1 cellular context compared by ENCODE assay signal in the genomic region with DNA sequence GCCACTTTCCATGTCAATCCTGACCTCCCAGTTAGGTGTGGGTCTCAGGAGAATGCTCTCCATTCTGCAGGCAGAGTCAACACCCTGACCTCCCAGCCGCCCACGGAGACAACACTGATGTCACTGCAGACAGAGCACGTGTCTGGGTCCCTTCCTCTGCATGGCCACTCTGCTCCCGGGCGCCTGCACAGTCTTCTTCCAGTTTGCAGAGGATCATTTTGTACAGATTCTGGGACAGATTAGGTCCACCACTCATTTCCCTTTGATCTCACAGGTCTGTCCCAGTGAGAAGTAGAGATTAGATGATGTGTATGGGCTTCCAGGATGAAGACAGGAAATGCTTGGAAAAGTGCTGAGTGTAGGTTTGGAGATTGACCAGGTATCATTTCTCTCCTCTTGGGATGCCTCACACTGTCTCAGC.
TF ChIP-seq lines count a peak whose summit lies in the region.

No MANE protein-coding gene starts in this region.

TF ChIP-seq in K562, 482 proteins besides CTCF, POLR2A, EP300 and RAD21 (continued from another document and continues in another):
- TF ChIP-seq, protein P1, sequence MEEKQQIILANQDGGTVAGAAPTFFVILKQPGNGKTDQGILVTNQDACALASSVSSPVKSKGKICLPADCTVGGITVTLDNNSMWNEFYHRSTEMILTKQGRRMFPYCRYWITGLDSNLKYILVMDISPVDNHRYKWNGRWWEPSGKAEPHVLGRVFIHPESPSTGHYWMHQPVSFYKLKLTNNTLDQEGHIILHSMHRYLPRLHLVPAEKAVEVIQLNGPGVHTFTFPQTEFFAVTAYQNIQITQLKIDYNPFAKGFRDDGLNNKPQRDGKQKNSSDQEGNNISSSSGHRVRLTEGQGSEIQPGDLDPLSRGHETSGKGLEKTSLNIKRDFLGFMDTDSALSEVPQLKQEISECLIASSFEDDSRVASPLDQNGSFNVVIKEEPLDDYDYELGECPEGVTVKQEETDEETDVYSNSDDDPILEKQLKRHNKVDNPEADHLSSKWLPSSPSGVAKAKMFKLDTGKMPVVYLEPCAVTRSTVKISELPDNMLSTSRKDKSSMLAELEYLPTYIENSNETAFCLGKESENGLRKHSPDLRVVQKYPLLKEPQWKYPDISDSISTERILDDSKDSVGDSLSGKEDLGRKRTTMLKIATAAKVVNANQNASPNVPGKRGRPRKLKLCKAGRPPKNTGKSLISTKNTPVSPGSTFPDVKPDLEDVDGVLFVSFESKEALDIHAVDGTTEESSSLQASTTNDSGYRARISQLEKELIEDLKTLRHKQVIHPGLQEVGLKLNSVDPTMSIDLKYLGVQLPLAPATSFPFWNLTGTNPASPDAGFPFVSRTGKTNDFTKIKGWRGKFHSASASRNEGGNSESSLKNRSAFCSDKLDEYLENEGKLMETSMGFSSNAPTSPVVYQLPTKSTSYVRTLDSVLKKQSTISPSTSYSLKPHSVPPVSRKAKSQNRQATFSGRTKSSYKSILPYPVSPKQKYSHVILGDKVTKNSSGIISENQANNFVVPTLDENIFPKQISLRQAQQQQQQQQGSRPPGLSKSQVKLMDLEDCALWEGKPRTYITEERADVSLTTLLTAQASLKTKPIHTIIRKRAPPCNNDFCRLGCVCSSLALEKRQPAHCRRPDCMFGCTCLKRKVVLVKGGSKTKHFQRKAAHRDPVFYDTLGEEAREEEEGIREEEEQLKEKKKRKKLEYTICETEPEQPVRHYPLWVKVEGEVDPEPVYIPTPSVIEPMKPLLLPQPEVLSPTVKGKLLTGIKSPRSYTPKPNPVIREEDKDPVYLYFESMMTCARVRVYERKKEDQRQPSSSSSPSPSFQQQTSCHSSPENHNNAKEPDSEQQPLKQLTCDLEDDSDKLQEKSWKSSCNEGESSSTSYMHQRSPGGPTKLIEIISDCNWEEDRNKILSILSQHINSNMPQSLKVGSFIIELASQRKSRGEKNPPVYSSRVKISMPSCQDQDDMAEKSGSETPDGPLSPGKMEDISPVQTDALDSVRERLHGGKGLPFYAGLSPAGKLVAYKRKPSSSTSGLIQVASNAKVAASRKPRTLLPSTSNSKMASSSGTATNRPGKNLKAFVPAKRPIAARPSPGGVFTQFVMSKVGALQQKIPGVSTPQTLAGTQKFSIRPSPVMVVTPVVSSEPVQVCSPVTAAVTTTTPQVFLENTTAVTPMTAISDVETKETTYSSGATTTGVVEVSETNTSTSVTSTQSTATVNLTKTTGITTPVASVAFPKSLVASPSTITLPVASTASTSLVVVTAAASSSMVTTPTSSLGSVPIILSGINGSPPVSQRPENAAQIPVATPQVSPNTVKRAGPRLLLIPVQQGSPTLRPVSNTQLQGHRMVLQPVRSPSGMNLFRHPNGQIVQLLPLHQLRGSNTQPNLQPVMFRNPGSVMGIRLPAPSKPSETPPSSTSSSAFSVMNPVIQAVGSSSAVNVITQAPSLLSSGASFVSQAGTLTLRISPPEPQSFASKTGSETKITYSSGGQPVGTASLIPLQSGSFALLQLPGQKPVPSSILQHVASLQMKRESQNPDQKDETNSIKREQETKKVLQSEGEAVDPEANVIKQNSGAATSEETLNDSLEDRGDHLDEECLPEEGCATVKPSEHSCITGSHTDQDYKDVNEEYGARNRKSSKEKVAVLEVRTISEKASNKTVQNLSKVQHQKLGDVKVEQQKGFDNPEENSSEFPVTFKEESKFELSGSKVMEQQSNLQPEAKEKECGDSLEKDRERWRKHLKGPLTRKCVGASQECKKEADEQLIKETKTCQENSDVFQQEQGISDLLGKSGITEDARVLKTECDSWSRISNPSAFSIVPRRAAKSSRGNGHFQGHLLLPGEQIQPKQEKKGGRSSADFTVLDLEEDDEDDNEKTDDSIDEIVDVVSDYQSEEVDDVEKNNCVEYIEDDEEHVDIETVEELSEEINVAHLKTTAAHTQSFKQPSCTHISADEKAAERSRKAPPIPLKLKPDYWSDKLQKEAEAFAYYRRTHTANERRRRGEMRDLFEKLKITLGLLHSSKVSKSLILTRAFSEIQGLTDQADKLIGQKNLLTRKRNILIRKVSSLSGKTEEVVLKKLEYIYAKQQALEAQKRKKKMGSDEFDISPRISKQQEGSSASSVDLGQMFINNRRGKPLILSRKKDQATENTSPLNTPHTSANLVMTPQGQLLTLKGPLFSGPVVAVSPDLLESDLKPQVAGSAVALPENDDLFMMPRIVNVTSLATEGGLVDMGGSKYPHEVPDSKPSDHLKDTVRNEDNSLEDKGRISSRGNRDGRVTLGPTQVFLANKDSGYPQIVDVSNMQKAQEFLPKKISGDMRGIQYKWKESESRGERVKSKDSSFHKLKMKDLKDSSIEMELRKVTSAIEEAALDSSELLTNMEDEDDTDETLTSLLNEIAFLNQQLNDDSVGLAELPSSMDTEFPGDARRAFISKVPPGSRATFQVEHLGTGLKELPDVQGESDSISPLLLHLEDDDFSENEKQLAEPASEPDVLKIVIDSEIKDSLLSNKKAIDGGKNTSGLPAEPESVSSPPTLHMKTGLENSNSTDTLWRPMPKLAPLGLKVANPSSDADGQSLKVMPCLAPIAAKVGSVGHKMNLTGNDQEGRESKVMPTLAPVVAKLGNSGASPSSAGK (IDR thresholded peaks at IDR 0.05) = peak; percentile 99
- no peak for TF ChIP-seq ZNF79 (CRISPR knock-in tag; IDR thresholded peaks at IDR 0.05; ENCODE audit: low read depth)
- TF ChIP-seq, protein P2, sequence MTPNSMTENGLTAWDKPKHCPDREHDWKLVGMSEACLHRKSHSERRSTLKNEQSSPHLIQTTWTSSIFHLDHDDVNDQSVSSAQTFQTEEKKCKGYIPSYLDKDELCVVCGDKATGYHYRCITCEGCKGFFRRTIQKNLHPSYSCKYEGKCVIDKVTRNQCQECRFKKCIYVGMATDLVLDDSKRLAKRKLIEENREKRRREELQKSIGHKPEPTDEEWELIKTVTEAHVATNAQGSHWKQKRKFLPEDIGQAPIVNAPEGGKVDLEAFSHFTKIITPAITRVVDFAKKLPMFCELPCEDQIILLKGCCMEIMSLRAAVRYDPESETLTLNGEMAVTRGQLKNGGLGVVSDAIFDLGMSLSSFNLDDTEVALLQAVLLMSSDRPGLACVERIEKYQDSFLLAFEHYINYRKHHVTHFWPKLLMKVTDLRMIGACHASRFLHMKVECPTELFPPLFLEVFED (CRISPR knock-in tag; conservative IDR thresholded peaks at IDR 0.05) = 0 out of 2 replicates have a peak, but pooled peaks have one; percentile 20
- TF ChIP-seq, protein P3, sequence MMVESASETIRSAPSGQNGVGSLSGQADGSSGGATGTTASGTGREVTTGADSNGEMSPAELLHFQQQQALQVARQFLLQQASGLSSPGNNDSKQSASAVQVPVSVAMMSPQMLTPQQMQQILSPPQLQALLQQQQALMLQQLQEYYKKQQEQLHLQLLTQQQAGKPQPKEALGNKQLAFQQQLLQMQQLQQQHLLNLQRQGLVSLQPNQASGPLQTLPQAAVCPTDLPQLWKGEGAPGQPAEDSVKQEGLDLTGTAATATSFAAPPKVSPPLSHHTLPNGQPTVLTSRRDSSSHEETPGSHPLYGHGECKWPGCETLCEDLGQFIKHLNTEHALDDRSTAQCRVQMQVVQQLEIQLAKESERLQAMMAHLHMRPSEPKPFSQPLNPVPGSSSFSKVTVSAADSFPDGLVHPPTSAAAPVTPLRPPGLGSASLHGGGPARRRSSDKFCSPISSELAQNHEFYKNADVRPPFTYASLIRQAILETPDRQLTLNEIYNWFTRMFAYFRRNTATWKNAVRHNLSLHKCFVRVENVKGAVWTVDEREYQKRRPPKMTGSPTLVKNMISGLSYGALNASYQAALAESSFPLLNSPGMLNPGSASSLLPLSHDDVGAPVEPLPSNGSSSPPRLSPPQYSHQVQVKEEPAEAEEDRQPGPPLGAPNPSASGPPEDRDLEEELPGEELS (CRISPR knock-in tag; IDR thresholded peaks at IDR 0.05; ENCODE audit: borderline replicate concordance) = peak; percentile 92
- TF ChIP-seq CBX1 (IDR thresholded peaks at IDR 0.05; ENCODE audit: low read depth) = no peak
- TF ChIP-seq ZNF224 (CRISPR knock-in tag; IDR thresholded peaks at IDR 0.05) = 0 out of 2 replicates have a peak, but pooled peaks have one; percentile 48
- TF ChIP-seq KLF16 (IDR thresholded peaks at IDR 0.05) = no peak
- TF ChIP-seq, protein P4, sequence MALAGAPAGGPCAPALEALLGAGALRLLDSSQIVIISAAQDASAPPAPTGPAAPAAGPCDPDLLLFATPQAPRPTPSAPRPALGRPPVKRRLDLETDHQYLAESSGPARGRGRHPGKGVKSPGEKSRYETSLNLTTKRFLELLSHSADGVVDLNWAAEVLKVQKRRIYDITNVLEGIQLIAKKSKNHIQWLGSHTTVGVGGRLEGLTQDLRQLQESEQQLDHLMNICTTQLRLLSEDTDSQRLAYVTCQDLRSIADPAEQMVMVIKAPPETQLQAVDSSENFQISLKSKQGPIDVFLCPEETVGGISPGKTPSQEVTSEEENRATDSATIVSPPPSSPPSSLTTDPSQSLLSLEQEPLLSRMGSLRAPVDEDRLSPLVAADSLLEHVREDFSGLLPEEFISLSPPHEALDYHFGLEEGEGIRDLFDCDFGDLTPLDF (CRISPR knock-in tag; IDR thresholded peaks at IDR 0.05) = no peak
- TF ChIP-seq, protein P5, sequence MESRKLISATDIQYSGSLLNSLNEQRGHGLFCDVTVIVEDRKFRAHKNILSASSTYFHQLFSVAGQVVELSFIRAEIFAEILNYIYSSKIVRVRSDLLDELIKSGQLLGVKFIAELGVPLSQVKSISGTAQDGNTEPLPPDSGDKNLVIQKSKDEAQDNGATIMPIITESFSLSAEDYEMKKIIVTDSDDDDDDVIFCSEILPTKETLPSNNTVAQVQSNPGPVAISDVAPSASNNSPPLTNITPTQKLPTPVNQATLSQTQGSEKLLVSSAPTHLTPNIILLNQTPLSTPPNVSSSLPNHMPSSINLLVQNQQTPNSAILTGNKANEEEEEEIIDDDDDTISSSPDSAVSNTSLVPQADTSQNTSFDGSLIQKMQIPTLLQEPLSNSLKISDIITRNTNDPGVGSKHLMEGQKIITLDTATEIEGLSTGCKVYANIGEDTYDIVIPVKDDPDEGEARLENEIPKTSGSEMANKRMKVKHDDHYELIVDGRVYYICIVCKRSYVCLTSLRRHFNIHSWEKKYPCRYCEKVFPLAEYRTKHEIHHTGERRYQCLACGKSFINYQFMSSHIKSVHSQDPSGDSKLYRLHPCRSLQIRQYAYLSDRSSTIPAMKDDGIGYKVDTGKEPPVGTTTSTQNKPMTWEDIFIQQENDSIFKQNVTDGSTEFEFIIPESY (CRISPR knock-in tag; IDR thresholded peaks at IDR 0.05) = peak; percentile 14; the same call in 1 of the 2 replicates
- TF ChIP-seq, protein P6, sequence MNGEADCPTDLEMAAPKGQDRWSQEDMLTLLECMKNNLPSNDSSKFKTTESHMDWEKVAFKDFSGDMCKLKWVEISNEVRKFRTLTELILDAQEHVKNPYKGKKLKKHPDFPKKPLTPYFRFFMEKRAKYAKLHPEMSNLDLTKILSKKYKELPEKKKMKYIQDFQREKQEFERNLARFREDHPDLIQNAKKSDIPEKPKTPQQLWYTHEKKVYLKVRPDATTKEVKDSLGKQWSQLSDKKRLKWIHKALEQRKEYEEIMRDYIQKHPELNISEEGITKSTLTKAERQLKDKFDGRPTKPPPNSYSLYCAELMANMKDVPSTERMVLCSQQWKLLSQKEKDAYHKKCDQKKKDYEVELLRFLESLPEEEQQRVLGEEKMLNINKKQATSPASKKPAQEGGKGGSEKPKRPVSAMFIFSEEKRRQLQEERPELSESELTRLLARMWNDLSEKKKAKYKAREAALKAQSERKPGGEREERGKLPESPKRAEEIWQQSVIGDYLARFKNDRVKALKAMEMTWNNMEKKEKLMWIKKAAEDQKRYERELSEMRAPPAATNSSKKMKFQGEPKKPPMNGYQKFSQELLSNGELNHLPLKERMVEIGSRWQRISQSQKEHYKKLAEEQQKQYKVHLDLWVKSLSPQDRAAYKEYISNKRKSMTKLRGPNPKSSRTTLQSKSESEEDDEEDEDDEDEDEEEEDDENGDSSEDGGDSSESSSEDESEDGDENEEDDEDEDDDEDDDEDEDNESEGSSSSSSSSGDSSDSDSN (IDR thresholded peaks at IDR 0.05; ENCODE audit: borderline replicate concordance in 1 of 2, low read depth in 2 of 2, low read length in 2 of 2) = peak in 1 of 2 experiments; percentile 55; a peak in 1 of 4 replicates
- peak; percentile 37; the same call in 1 of the 2 replicates for TF ChIP-seq RNF2 (IDR thresholded peaks at IDR 0.05)
- no peak for TF ChIP-seq SIRT6 (IDR thresholded peaks at IDR 0.05; ENCODE audit: low read depth, low read length)
- no peak for TF ChIP-seq ZNF212 (CRISPR knock-in tag; IDR thresholded peaks at IDR 0.05)
- TF ChIP-seq TEAD1 (CRISPR knock-in tag; IDR thresholded peaks at IDR 0.05) = peak in 1 of 2 experiments; percentile 40; a peak in 1 of 4 replicates
- TF ChIP-seq RBFOX2 (IDR thresholded peaks at IDR 0.05; ENCODE audit: low read depth, low read length) = 0 out of 2 replicates have a peak, but pooled peaks have one; percentile 31
- TF ChIP-seq ZNF175 (CRISPR knock-in tag; IDR thresholded peaks at IDR 0.05; ENCODE audit: low read depth) = peak; percentile 81; the same call in 1 of the 2 replicates
- peak; percentile 39; the same call in 1 of the 2 replicates for TF ChIP-seq MECOM (CRISPR knock-in tag; IDR thresholded peaks at IDR 0.05)
- TF ChIP-seq NEUROD1 (IDR thresholded peaks at IDR 0.05; ENCODE audit: borderline replicate concordance, low read depth, low read length, partially characterized antibody) = no peak
- no peak for TF ChIP-seq XRCC3 (IDR thresholded peaks at IDR 0.05)
- no peak for TF ChIP-seq ADNP (tag; IDR thresholded peaks at IDR 0.05)
- 0 out of 2 replicates have a peak, but pooled peaks have one; percentile 74 for TF ChIP-seq ZNF232 (CRISPR knock-in tag; IDR thresholded peaks at IDR 0.05)
- TF ChIP-seq, protein P7, sequence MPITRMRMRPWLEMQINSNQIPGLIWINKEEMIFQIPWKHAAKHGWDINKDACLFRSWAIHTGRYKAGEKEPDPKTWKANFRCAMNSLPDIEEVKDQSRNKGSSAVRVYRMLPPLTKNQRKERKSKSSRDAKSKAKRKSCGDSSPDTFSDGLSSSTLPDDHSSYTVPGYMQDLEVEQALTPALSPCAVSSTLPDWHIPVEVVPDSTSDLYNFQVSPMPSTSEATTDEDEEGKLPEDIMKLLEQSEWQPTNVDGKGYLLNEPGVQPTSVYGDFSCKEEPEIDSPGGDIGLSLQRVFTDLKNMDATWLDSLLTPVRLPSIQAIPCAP (CRISPR knock-in tag; IDR thresholded peaks at IDR 0.05; ENCODE audit: borderline replicate concordance) = no peak
- TF ChIP-seq, protein P8, sequence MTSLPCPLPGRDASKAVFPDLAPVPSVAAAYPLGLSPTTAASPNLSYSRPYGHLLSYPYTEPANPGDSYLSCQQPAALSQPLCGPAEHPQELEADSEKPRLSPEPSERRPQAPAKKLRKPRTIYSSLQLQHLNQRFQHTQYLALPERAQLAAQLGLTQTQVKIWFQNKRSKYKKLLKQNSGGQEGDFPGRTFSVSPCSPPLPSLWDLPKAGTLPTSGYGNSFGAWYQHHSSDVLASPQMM (CRISPR knock-in tag; IDR thresholded peaks at IDR 0.05) = no peak
- no peak for TF ChIP-seq ZNF3 (CRISPR knock-in tag; IDR thresholded peaks at IDR 0.05)
- TF ChIP-seq SUPT5H (IDR thresholded peaks at IDR 0.05) = no peak
- no peak for TF ChIP-seq ZNF57 (CRISPR knock-in tag; IDR thresholded peaks at IDR 0.05)
- peak; percentile 25; the same call in 1 of the 2 replicates for TF ChIP-seq NFIC (IDR thresholded peaks at IDR 0.05)
- TF ChIP-seq TRIM24 (IDR thresholded peaks at IDR 0.05) = no peak
- TF ChIP-seq FUS (optimal IDR thresholded peaks at IDR 0.05; ENCODE audit: low read depth, low read length) = no peak
- TF ChIP-seq TCF3 (CRISPR knock-in tag; IDR thresholded peaks at IDR 0.05) = no peak
- TF ChIP-seq ATF7 (IDR thresholded peaks at IDR 0.05) = peak; percentile 92
